14 cellular contexts compared by ENCODE assay signal in genomic region chr22:50105529-50106100, GRCh38. TPM values are rescaled to one million over a fixed set of nuclear protein-coding genes. Genes with fewer than 3 reads are reported as not detected.
DNase-seq lines count a peak whose midpoint lies in the region; ATAC-seq, FAIRE-seq and TF ChIP-seq lines count a peak whose summit lies in the region.
"Had no signal": no experiment of that assay in that cellular context is flagged by ENCODE, and none has a peak within 500 bp of the region (broad histone marks: within the 10 kb centered on the region; RNA-seq: fewer than 3 reads in every experiment).

No MANE protein-coding gene starts in this region.

- H3K4me3 Mint-ChIP-seq in CD8-positive, alpha-beta T cell: peak overlapping the region; percentile 67
- peak overlapping the region; percentile 65 for H3K4me3 Mint-ChIP-seq in activated naive CD8-positive, alpha-beta T cell treated with anti-CD3 and anti-CD28 coated beads for 36 hours
- no peak overlapping the region for H3K4me3 Mint-ChIP-seq in glutamatergic neuron (ENCODE audit: unreplicated experiment)

- H3K27me3 Mint-ChIP-seq in CD8-positive, alpha-beta T cell (ENCODE audit: low read depth): peaks cover 3% of the 10 kb centered on the region
- H3K27me3 Mint-ChIP-seq in activated naive CD8-positive, alpha-beta T cell treated with anti-CD3 and anti-CD28 coated beads for 36 hours: no peaks in the 10 kb centered on the region
- no peaks in the 10 kb centered on the region for H3K27me3 Mint-ChIP-seq in glutamatergic neuron (ENCODE audit: unreplicated experiment)

- no peaks in the 10 kb centered on the region for H3K27me3 ChIP-seq in CD8-positive, alpha-beta T cell (ENCODE audit: insufficient read depth, low read length)
- H3K27me3 ChIP-seq in left lung: no peaks in the 10 kb centered on the region
- H3K27me3 ChIP-seq: colonic mucosa had no signal

- H3K27ac ChIP-seq in CD8-positive, alpha-beta T cell (ENCODE audit: low read depth, low read length): no peak overlapping the region
- no peak overlapping the region for H3K27ac ChIP-seq in left lung
- H3K27ac ChIP-seq: colonic mucosa had no signal

- peaks cover 6% of the 10 kb centered on the region for H3K4me1 Mint-ChIP-seq in CD8-positive, alpha-beta T cell (ENCODE audit: low read depth)
- H3K4me1 Mint-ChIP-seq in activated naive CD8-positive, alpha-beta T cell treated with anti-CD3 and anti-CD28 coated beads for 36 hours: peaks cover 12% of the 10 kb centered on the region
- no peaks in the 10 kb centered on the region for H3K4me1 Mint-ChIP-seq in glutamatergic neuron (ENCODE audit: low read depth, unreplicated experiment)

- H3K9me3 Mint-ChIP-seq in CD8-positive, alpha-beta T cell: no peaks in the 10 kb centered on the region
- no peaks in the 10 kb centered on the region for H3K9me3 Mint-ChIP-seq in activated naive CD8-positive, alpha-beta T cell treated with anti-CD3 and anti-CD28 coated beads for 36 hours
- peaks cover 2% of the 10 kb centered on the region for H3K9me3 Mint-ChIP-seq in glutamatergic neuron (ENCODE audit: unreplicated experiment)

- POLR2A ChIA-PET in CD8-positive, alpha-beta T cell (lab: Charles Lee): no interaction called here

- H3K36me3 Mint-ChIP-seq in CD8-positive, alpha-beta T cell: no peaks in the 10 kb centered on the region
- no peaks in the 10 kb centered on the region for H3K36me3 Mint-ChIP-seq in activated naive CD8-positive, alpha-beta T cell treated with anti-CD3 and anti-CD28 coated beads for 36 hours
- H3K36me3 Mint-ChIP-seq in glutamatergic neuron (ENCODE audit: unreplicated experiment): no peaks in the 10 kb centered on the region

- CTCF ChIA-PET in CD8-positive, alpha-beta T cell (lab: Charles Lee): no interaction called here

- peaks cover 9% of the 10 kb centered on the region for H3K4me1 ChIP-seq in CD8-positive, alpha-beta T cell (ENCODE audit: insufficient read depth, low read length)
- H3K4me1 ChIP-seq in left lung: no peaks in the 10 kb centered on the region
- H3K4me1 ChIP-seq: colonic mucosa had no signal

- no peak for TF ChIP-seq CTCF in CD8-positive, alpha-beta T cell (IDR thresholded peaks at IDR 0.05)
- TF ChIP-seq CTCF in left lung (IDR thresholded peaks at IDR 0.05) (no peak), glutamatergic neuron (IDR thresholded peaks at IDR 0.05; ENCODE audit: partially characterized antibody, unreplicated experiment) (no peak)

- ATAC-seq in CD8-positive, alpha-beta T cell: no peak
- ATAC-seq in left lung (peak; percentile 64), GM18861 (IDR thresholded peaks at IDR 0.05; ENCODE audit: unreplicated experiment) (no peak), GM18517 (IDR thresholded peaks at IDR 0.05; ENCODE audit: unreplicated experiment) (no peak)

- peak in 1 of 7 experiments; percentile 23 for DNase-seq in CD8-positive, alpha-beta T cell
- DNase-seq in GM19239 (ENCODE audit: insufficient read length, low spot score) (no peak), left lung (no peak), ecto neural progenitor cell (ENCODE audit: low spot score) (no peak), glutamatergic neuron (no peak)
- DNase-seq in activated naive CD8-positive, alpha-beta T cell treated with anti-CD3 and anti-CD28 coated beads for 36 hours: no peak
- DNase-seq: activated CD4-positive, CD25-positive, alpha-beta regulatory T cell; colonic mucosa; DMS53; stimulated activated CD4-positive, alpha-beta T cell treated with anti-CD3 and anti-CD28 coated beads, Interleukin-12 subunit alpha, Interleukin-12 subunit beta, amount 100 ng/mL, for 4 hours had no signal

- H3K27ac Mint-ChIP-seq in CD8-positive, alpha-beta T cell: peak overlapping the region; percentile 1
- no peak overlapping the region for H3K27ac Mint-ChIP-seq in activated naive CD8-positive, alpha-beta T cell treated with anti-CD3 and anti-CD28 coated beads for 36 hours
- no peak overlapping the region for H3K27ac Mint-ChIP-seq in glutamatergic neuron (ENCODE audit: unreplicated experiment)

- no peaks in the 10 kb centered on the region for H3K36me3 ChIP-seq in CD8-positive, alpha-beta T cell (ENCODE audit: insufficient read depth, low read length)
- H3K36me3 ChIP-seq in left lung: no peaks in the 10 kb centered on the region
- H3K36me3 ChIP-seq: colonic mucosa had no signal

- no peaks in the 10 kb centered on the region for H3K9me3 ChIP-seq in CD8-positive, alpha-beta T cell (ENCODE audit: low read length)
- H3K9me3 ChIP-seq in left lung: no peaks in the 10 kb centered on the region
- H3K9me3 ChIP-seq: colonic mucosa had no signal

- peak; percentile 91 for FAIRE-seq in GM19239 (lab: Jason Lieb, UNC)

- intact Hi-C loops in CD8-positive, alpha-beta T cell (cut with DNase I, micrococcal nuclease): no loop called here
- intact Hi-C loops in left lung (cut with DNase I): no loop called here

- H3K4me3 ChIP-seq in CD8-positive, alpha-beta T cell (ENCODE audit: low read depth, low read length): peak overlapping the region; percentile 7
- H3K4me3 ChIP-seq in left lung: no peak overlapping the region
- H3K4me3 ChIP-seq: colonic mucosa had no signal

RNA-seq across cellular contexts. Expression of gene MOV10L1, which starts 15.8 kb away (rescaled TPM):
- total RNA-seq in CD8-positive, alpha-beta T cell: not detected
- under 1 TPM; 0.14 to 0.23 TPM for total RNA-seq in activated naive CD8-positive, alpha-beta T cell treated with anti-CD3 and anti-CD28 coated beads for 36 hours
- total RNA-seq in left lung (1 to 10 TPM in 1 of 2 donors, under 1 TPM in 1; 0.37 to 1.7 TPM), glutamatergic neuron (ENCODE audit: unreplicated experiment) (0.34 TPM)

RNA-seq across cellular contexts. Expression of gene MLC1, which starts 20.4 kb away (rescaled TPM):
- under 1 TPM; 0.11 to 0.14 TPM for total RNA-seq in CD8-positive, alpha-beta T cell
- 1 to 10 TPM; 1.5 to 2.1 TPM for total RNA-seq in activated naive CD8-positive, alpha-beta T cell treated with anti-CD3 and anti-CD28 coated beads for 36 hours
- total RNA-seq in left lung (1 to 10 TPM in 1 of 2 donors, under 1 TPM in 1; 0.39 to 2.9 TPM), glutamatergic neuron (ENCODE audit: unreplicated experiment) (not detected)
- total RNA-seq: colonic mucosa had no signal

RNA-seq across cellular contexts. Expression of gene TTLL8, which starts 47.5 kb away (rescaled TPM):
- total RNA-seq in CD8-positive, alpha-beta T cell: not detected
- total RNA-seq in activated naive CD8-positive, alpha-beta T cell treated with anti-CD3 and anti-CD28 coated beads for 36 hours: not detected
- total RNA-seq in left lung: not detected
- not detected for total RNA-seq in glutamatergic neuron (ENCODE audit: unreplicated experiment)
- total RNA-seq: colonic mucosa, lower leg skin, temporal lobe had no signal
